In genomic region chr6:168793649-168794048, GRCh38 we compare ENCODE assay signal across 8 cellular contexts.
"Had no signal": no experiment of that assay in that cellular context is flagged by ENCODE, and none has a peak within 500 bp of the region (broad histone marks: within the 10 kb centered on the region; RNA-seq: fewer than 3 reads in every experiment).

No MANE protein-coding gene starts in this region.

- FAIRE-seq: HTR-8/SVneo had no signal

- H3K4me3 Mint-ChIP-seq: IgD-negative memory B cell had no signal

- H3K27ac ChIP-seq: HL-60, KMS-11 had no signal

- H3K4me1 Mint-ChIP-seq: IgD-negative memory B cell had no signal

- DNase-seq: IMR-90, Karpas-422, KBM-7, KG1 had no signal

- H3K9ac ChIP-seq: KMS-11 had no signal

- H3K27ac Mint-ChIP-seq: IgD-negative memory B cell had no signal

- H3K4me2 ChIP-seq: KMS-11 had no signal
